8 cellular contexts compared by ENCODE assay signal in the genomic region with DNA sequence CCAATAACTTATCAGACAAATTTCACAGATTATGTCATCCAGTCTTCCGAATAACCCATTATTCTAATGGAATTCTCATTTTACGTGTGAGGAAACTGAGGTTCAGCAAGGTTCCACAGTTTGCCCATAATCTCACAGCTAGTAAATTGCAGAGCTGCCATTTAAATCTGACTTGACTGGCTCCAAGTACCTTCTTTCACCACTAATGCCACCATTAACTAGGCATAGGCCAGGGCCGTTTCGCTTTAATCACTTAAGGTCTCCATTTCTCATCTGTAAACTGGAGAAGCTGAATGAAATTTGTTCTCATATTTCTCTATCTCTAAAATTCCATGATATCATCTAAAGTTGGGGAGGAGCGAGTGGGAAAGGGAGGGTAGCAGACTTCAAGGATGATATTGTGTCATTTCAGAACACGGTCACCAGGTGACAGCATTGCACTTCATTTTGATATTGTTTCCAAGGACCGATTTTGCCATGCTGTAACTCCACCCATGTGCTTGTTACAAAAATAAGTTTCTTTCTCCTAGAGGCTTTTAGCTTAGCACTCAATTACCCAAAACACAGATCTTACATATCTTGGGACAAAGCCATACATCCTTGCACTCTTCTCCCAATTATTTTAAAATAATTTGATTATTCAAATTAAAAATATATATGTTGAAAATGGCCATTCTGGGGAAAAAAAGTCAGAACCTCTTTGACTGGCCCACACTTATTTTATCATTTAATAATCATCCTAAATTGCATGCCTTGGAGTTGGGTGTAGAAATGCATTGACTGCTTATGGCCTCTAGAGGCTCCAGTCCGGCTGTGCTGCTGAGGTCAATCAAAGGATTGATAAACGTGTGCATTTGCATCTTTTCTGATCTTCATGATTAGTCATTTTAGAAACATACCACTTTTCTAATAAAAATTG.
DNase-seq lines count a peak whose midpoint lies in the region; ATAC-seq and TF ChIP-seq lines count a peak whose summit lies in the region.

No MANE protein-coding gene starts in this region.

- no peak overlapping the region for H3K4me2 ChIP-seq in hepatocyte

- peak; percentile 19 for DNase-seq in AG08395 (ENCODE audit: low spot score)
- DNase-seq in NCI-H2171 treated with DMSO at 0.1 percent for 48 hours (lab: John Stamatoyannopoulos, UW) = peak; percentile 79
- peak; percentile 42 for DNase-seq in activated CD8-positive, alpha-beta T cell treated with anti-CD3 and anti-CD28 coated beads for 36 hours
- peak; percentile 65 for DNase-seq in hepatocyte (ENCODE audit: low spot score)
- DNase-seq in superior temporal gyrus (ENCODE audit: extremely low spot score) = peak; percentile 65
- no peak for DNase-seq in activated gamma-delta T cell treated with Interleukin-2 at 50 U/mL for 16 hours

- no peaks in the 10 kb centered on the region for H3K36me3 ChIP-seq in hepatocyte (replicated peaks; ENCODE audit: insufficient read depth, low read depth)

- no peak overlapping the region for H3K4me3 ChIP-seq in hepatocyte

- H3K27me3 ChIP-seq in hepatocyte = no peaks in the 10 kb centered on the region

- H3K27me3 Mint-ChIP-seq in activated CD8-positive, alpha-beta T cell treated with anti-CD3 and anti-CD28 coated beads for 36 hours = peaks cover 2% of the 10 kb centered on the region

- no peaks in the 10 kb centered on the region for H4K20me1 ChIP-seq in hepatocyte (ENCODE audit: insufficient read depth, poor library complexity, severe bottlenecking)

- TF ChIP-seq CTCF in GM12801 (IDR thresholded peaks at IDR 0.05; ENCODE audit: extremely low read depth, insufficient read length) = peak; percentile 1
- peak; percentile 83 for TF ChIP-seq CTCF in activated CD8-positive, alpha-beta T cell treated with anti-CD3 and anti-CD28 coated beads for 36 hours (IDR thresholded peaks at IDR 0.05)
- TF ChIP-seq CTCF in hepatocyte (IDR thresholded peaks at IDR 0.05; ENCODE audit: poor library complexity) = peak; percentile 61

- H3K9me2 ChIP-seq in hepatocyte (replicated peaks; ENCODE audit: insufficient read depth) = no peaks in the 10 kb centered on the region

- no peak overlapping the region for H2AFZ ChIP-seq in hepatocyte

- POLR2A ChIA-PET in activated CD8-positive, alpha-beta T cell treated with anti-CD3 and anti-CD28 coated beads for 36 hours (lab: Charles Lee) = no interaction called here

- no peak overlapping the region for H3K27ac Mint-ChIP-seq in activated CD8-positive, alpha-beta T cell treated with anti-CD3 and anti-CD28 coated beads for 36 hours

- CTCF ChIA-PET in activated CD8-positive, alpha-beta T cell treated with anti-CD3 and anti-CD28 coated beads for 36 hours (lab: Charles Lee) = interaction anchor here (0.7 to 1.7 kb wide), 14 partner anchors 9 to 818 kb away, joined by 3 to 7 read pairs (median 3); no protein-coding TSS in a partner anchor

- H3K9me3 ChIP-seq in hepatocyte (ENCODE audit: low read depth) = no peaks in the 10 kb centered on the region

- no peaks in the 10 kb centered on the region for H3K4me1 ChIP-seq in hepatocyte (ENCODE audit: insufficient read depth)

- H3K79me2 ChIP-seq in hepatocyte = no peaks in the 10 kb centered on the region

- H3K4me1 Mint-ChIP-seq in activated CD8-positive, alpha-beta T cell treated with anti-CD3 and anti-CD28 coated beads for 36 hours (ENCODE audit: low read depth) = no peaks in the 10 kb centered on the region

- H3K4me3 Mint-ChIP-seq in activated CD8-positive, alpha-beta T cell treated with anti-CD3 and anti-CD28 coated beads for 36 hours = no peak overlapping the region

- peak; percentile 58 for ATAC-seq in HG02884 (IDR thresholded peaks at IDR 0.05; ENCODE audit: unreplicated experiment)
- ATAC-seq in activated CD8-positive, alpha-beta T cell treated with anti-CD3 and anti-CD28 coated beads for 36 hours = peak; percentile 74

- no peaks in the 10 kb centered on the region for H3K9me3 Mint-ChIP-seq in activated CD8-positive, alpha-beta T cell treated with anti-CD3 and anti-CD28 coated beads for 36 hours

- WGBS in hepatocyte (ENCODE audit: low lambda C conversion rate, missing lambda C conversion rate) = 28% methylated on average over 9 of the region's 9 CpGs

- H3K27ac ChIP-seq in hepatocyte = no peak overlapping the region

- intact Hi-C loops in activated CD8-positive, alpha-beta T cell treated with anti-CD3 and anti-CD28 coated beads for 36 hours (cut with micrococcal nuclease) = loop anchor here (10.0 kb wide), 1 partner anchor 222 kb away; a partner anchor contains a TSS

- H3K36me3 Mint-ChIP-seq in activated CD8-positive, alpha-beta T cell treated with anti-CD3 and anti-CD28 coated beads for 36 hours (ENCODE audit: low read depth) = no peaks in the 10 kb centered on the region

Comparison
In these comparisons a context has a peak if more than half of its experiments do, and no peak if none do; other contexts are left out.
1. CTCF ChIP-seq: peak in every context shown above with its lines; median percentile 83 in activated CD8-positive, alpha-beta T cell treated with anti-CD3 and anti-CD28 coated beads for 36 hours; 61 in hepatocyte; 1 in GM12801.